ENCODE assay signal across 5 cellular contexts in genomic region chr11:39807904-39808303, GRCh38.
"Had no signal": no experiment of that assay in that cellular context is flagged by ENCODE, and none has a peak within 500 bp of the region (broad histone marks: within the 10 kb centered on the region; RNA-seq: fewer than 3 reads in every experiment).

No MANE protein-coding gene starts in this region.

- H3K4me3 ChIP-seq: K562 had no signal

- H3K27ac ChIP-seq: HL-60 had no signal

- DNase-seq: IMR-90, KBM-7 had no signal

- ATAC-seq: HepG2, K562 had no signal
